In genomic region chr2:61023670-61024069, GRCh38 we compare ENCODE assay signal across 12 cellular contexts. TPM values are rescaled to one million over a fixed set of nuclear protein-coding genes. Genes with fewer than 3 reads are reported as not detected.
A peak's percentile ranks its signal among the peaks of the same experiment; 100 is the strongest.
DNase-seq lines count a peak whose midpoint lies in the region; ATAC-seq and TF ChIP-seq lines count a peak whose summit lies in the region.
"Had no signal": no experiment of that assay in that cellular context is flagged by ENCODE, and none has a peak within 500 bp of the region (broad histone marks: within the 10 kb centered on the region; RNA-seq: fewer than 3 reads in every experiment).

No MANE protein-coding gene starts in this region.

- H2AK5ac ChIP-seq in trophoblast cell (ENCODE audit: low read length), result no peak overlapping the region

- H3K9me3 ChIP-seq in trophoblast cell (ENCODE audit: insufficient read depth, low read depth, low read length), result peaks cover 4% of the 10 kb centered on the region
- H3K9me3 ChIP-seq: HAP-1 had no signal

- H3K4me1 ChIP-seq in trophoblast cell (ENCODE audit: control insufficient read depth in 1 of 2, insufficient read depth in 2 of 2, low read length in 2 of 2), result no peaks in the 10 kb centered on the region

- POLR2A ChIA-PET in WTC11 (lab: Charles Lee), result no interaction called here

- H3K79me1 ChIP-seq in trophoblast cell (ENCODE audit: low read length), result no peaks in the 10 kb centered on the region

- no peak overlapping the region for H3K27ac ChIP-seq in trophoblast cell (ENCODE audit: low read depth, low read length)

- H3K27ac Mint-ChIP-seq in CD14-positive monocyte, result peak overlapping the region in 4 of 7 donors; percentile 15 to 52 (median 21)
- H3K27ac Mint-ChIP-seq in Calu3 (ENCODE audit: unreplicated experiment), result peak overlapping the region; percentile 47
- H3K27ac Mint-ChIP-seq in WTC11, result 0 out of 2 replicates have a peak overlapping the region, but pooled peaks have one; percentile 21
- H3K27ac Mint-ChIP-seq: HFFc6, IgD-negative memory B cell had no signal

- H4K91ac ChIP-seq in trophoblast cell (ENCODE audit: low read depth, low read length), result no peak overlapping the region

- peaks cover 15 to 20% of the 10 kb centered on the region in 2 experiments for H3K36me3 ChIP-seq in trophoblast cell (ENCODE audit: control insufficient read depth in 1 of 2, insufficient read depth in 2 of 2, low read length in 2 of 2)

- H2BK5ac ChIP-seq in trophoblast cell (ENCODE audit: low read depth, low read length, poor library complexity), result no peak overlapping the region

- H3K4me3 Mint-ChIP-seq in CD14-positive monocyte (no peak overlapping the region), Calu3 (ENCODE audit: low read depth, unreplicated experiment) (no peak overlapping the region), WTC11 (no peak overlapping the region)
- H3K4me3 Mint-ChIP-seq: HFFc6 had no signal

- peaks cover 8% of the 10 kb centered on the region for H3K4me1 Mint-ChIP-seq in CD14-positive monocyte
- peaks cover 9% of the 10 kb centered on the region for H3K4me1 Mint-ChIP-seq in Calu3 (ENCODE audit: low read depth, unreplicated experiment)
- H3K4me1 Mint-ChIP-seq in WTC11, result peaks cover 9% of the 10 kb centered on the region

- no peak overlapping the region for H3K9ac ChIP-seq in trophoblast cell (ENCODE audit: low read length)

- H3K14ac ChIP-seq in trophoblast cell (ENCODE audit: low read length), result no peak overlapping the region

- TF ChIP-seq CTCF in CD14-positive monocyte (IDR thresholded peaks at IDR 0.05), result no peak
- TF ChIP-seq CTCF in Calu3 (IDR thresholded peaks at IDR 0.05; ENCODE audit: unreplicated experiment), result no peak
- no peak for TF ChIP-seq CTCF in WTC11 (IDR thresholded peaks at IDR 0.05)

- DNase-seq in CD14-positive monocyte (ENCODE audit: low spot score) (no peak), Calu3 (no peak), WTC11 (ENCODE audit: low spot score) (no peak), trophoblast cell (no peak)
- no peak for DNase-seq in effector CD4-positive, alpha-beta T cell
- DNase-seq: DMS79, GOT3, HFFc6 had no signal

- no peak overlapping the region for H3K4me2 ChIP-seq in trophoblast cell (ENCODE audit: low read length)

- intact Hi-C loops in CD14-positive monocyte (cut with micrococcal nuclease) (no loop called here), Calu3 (cut with micrococcal nuclease; ENCODE audit: unreplicated experiment) (no loop called here)

- no TSS peak for BruUV-seq in Calu3 (replicated peaks; lab: Mats Ljungman, UMichigan)

- ATAC-seq in WTC11 (no peak), HG03469 (IDR thresholded peaks at IDR 0.05; ENCODE audit: unreplicated experiment) (no peak)
- ATAC-seq: GM12878 had no signal

- no CpG with 5 or more reads among the region's 4 CpGs for WGBS in trophoblast cell (ENCODE audit: extremely low coverage, insufficient coverage, insufficient read length)

- H3K36me3 Mint-ChIP-seq in CD14-positive monocyte (peaks cover 43 to 47% of the 10 kb centered on the region in 2 donors), Calu3 (ENCODE audit: insufficient read depth, unreplicated experiment) (peaks cover 46% of the 10 kb centered on the region), WTC11 (peaks cover 14% of the 10 kb centered on the region)

- H4K8ac ChIP-seq in trophoblast cell (ENCODE audit: low read depth, low read length), result no peak overlapping the region

- H4K12ac ChIP-seq in trophoblast cell (ENCODE audit: low read depth, low read length), result no peak overlapping the region

- peaks cover 0 to 2% (median 0%) of the 10 kb centered on the region in 3 donors for H3K27me3 Mint-ChIP-seq in CD14-positive monocyte (ENCODE audit: low read depth in 3 of 3)
- H3K27me3 Mint-ChIP-seq in Calu3 (ENCODE audit: unreplicated experiment), result no peaks in the 10 kb centered on the region
- no peaks in the 10 kb centered on the region for H3K27me3 Mint-ChIP-seq in WTC11 (ENCODE audit: low read depth)
- H3K27me3 Mint-ChIP-seq: IgD-negative memory B cell had no signal

- H3K4me3 ChIP-seq in trophoblast cell (ENCODE audit: low read depth, low read length), result no peak overlapping the region
- H3K4me3 ChIP-seq: GM12878, HAP-1 had no signal

- H3K23ac ChIP-seq in trophoblast cell (ENCODE audit: low read length), result no peak overlapping the region

- peak overlapping the region; percentile 46 for H3K4ac ChIP-seq in trophoblast cell (ENCODE audit: low read depth, low read length)

- no peak overlapping the region for H2AFZ ChIP-seq in trophoblast cell (ENCODE audit: insufficient read depth, low read length, poor library complexity)

- no peak overlapping the region for H2BK120ac ChIP-seq in trophoblast cell (ENCODE audit: insufficient read depth, low read length, poor library complexity)

- H3K9me3 Mint-ChIP-seq in CD14-positive monocyte (peaks cover 0 to 4% (median 3%) of the 10 kb centered on the region in 7 donors), Calu3 (ENCODE audit: low read depth, unreplicated experiment) (peaks cover 15% of the 10 kb centered on the region), WTC11 (no peaks in the 10 kb centered on the region)
- H3K9me3 Mint-ChIP-seq: IgD-negative memory B cell had no signal

- H2BK12ac ChIP-seq in trophoblast cell (ENCODE audit: low read length), result no peak overlapping the region

- H3K18ac ChIP-seq in trophoblast cell (ENCODE audit: low read length), result no peak overlapping the region

- peaks cover 3% of the 10 kb centered on the region for H3K79me2 ChIP-seq in trophoblast cell (ENCODE audit: control insufficient read depth, insufficient read depth, low read length, poor library complexity)

- CTCF ChIA-PET in Calu3 (lab: Charles Lee), result no interaction called here
- CTCF ChIA-PET in WTC11 (lab: Charles Lee), result no interaction called here

- no peaks in the 10 kb centered on the region for H3K27me3 ChIP-seq in trophoblast cell (ENCODE audit: insufficient read depth, low read length)

TF ChIP-seq in WTC11, 78 proteins besides CTCF, POLR2A, EP300 and RAD21:
- TF ChIP-seq KAT7 (CRISPR knock-in tag; IDR thresholded peaks at IDR 0.05; ENCODE audit: borderline replicate concordance), result no peak

RNA-seq across cellular contexts. Expression of gene PUS10, which starts 5.6 kb away (rescaled TPM):
- 1 to 10 TPM; 2.8 to 3.0 TPM for polyA plus RNA-seq in CD14-positive monocyte
- total RNA-seq in Calu3 (2022), result 7.2 and 8.0 TPM in 2 replicates
- total RNA-seq in WTC11 (2021), result 2.5 to 2.9 TPM (median 2.6 TPM) in 3 replicates
- 2.5 and 2.6 TPM in 2 replicates for polyA plus RNA-seq in trophoblast cell (2013)

RNA-seq across cellular contexts. Expression of gene PEX13, which starts 6.2 kb away (rescaled TPM):
- polyA plus RNA-seq in CD14-positive monocyte, result 1 to 10 TPM; 4.8 to 5.7 TPM
- 32.0 and 37.4 TPM in 2 replicates for total RNA-seq in Calu3 (2022)
- 19.8 to 20.4 TPM (median 20.3 TPM) in 3 replicates for total RNA-seq in WTC11 (2021)
- polyA plus RNA-seq in trophoblast cell (2013), result 18.6 and 19.5 TPM in 2 replicates

RNA-seq across cellular contexts. Expression of gene SANBR, which starts 42.0 kb away (rescaled TPM):
- 1 to 10 TPM; 1.9 to 3.5 TPM for polyA plus RNA-seq in CD14-positive monocyte
- 11.5 and 16.3 TPM in 2 replicates for total RNA-seq in Calu3 (2022)
- 8.9 to 10.9 TPM (median 9.8 TPM) in 3 replicates for total RNA-seq in WTC11 (2021)
- polyA plus RNA-seq in trophoblast cell (2013), result 12.2 and 12.3 TPM in 2 replicates
